8 cellular contexts compared by ENCODE assay signal in genomic region chr4:78056265-78057129, GRCh38. TPM values are rescaled to one million over a fixed set of nuclear protein-coding genes. Genes with fewer than 3 reads are reported as not detected.
DNase-seq lines count a peak whose midpoint lies in the region; ATAC-seq and TF ChIP-seq lines count a peak whose summit lies in the region.

No MANE protein-coding gene starts in this region.

- H3K4me2 ChIP-seq in fibroblast of lung (ENCODE audit: extremely low read depth, insufficient read depth, low read length) = peak overlapping the region; percentile 99

- BruUV-seq in A673 (replicated peaks; lab: Mats Ljungman, UMichigan) = no TSS peak

- in situ Hi-C loops in GM13976 (cut with MboI; ENCODE audit: low sequenced_read_pairs, unreplicated experiment) = no loop called here

- ATAC-seq in HG02973 (IDR thresholded peaks at IDR 0.05; ENCODE audit: unreplicated experiment) = peak; percentile 56

- POLR2A ChIA-PET in A673 (lab: Charles Lee; ENCODE audit: low non-redundant PET) = no interaction called here

- H3K27ac ChIP-seq in A673 (ENCODE audit: low read depth, low read length, poor library complexity, severe bottlenecking) (no peak overlapping the region), fibroblast of lung (ENCODE audit: insufficient read depth, low read length) (no peak overlapping the region)

- H3K4me1 ChIP-seq in A673 (ENCODE audit: insufficient read depth, low read length, poor library complexity, severe bottlenecking) (no peaks in the 10 kb centered on the region), fibroblast of lung (ENCODE audit: control insufficient read depth, extremely low read depth, insufficient read depth, low read length) (peaks cover 3% of the 10 kb centered on the region)

- TF ChIP-seq CTCF in A673 (conservative IDR thresholded peaks at IDR 0.05; ENCODE audit: low read depth, low read length) (no peak), GM13976 (IDR thresholded peaks at IDR 0.05; ENCODE audit: borderline replicate concordance, control extremely low read depth, extremely low read depth, insufficient read depth, missing control alignments) (no peak), fibroblast of lung (conservative IDR thresholded peaks at IDR 0.05 in 1 of 2, IDR thresholded peaks at IDR 0.05 in 1 of 2; ENCODE audit: low read depth in 1 of 2, low read length in 2 of 2) (no peak)

- CTCF ChIA-PET in A673 (lab: Charles Lee) = no interaction called here

- no peaks in the 10 kb centered on the region for H3K79me2 ChIP-seq in fibroblast of lung (ENCODE audit: control insufficient read depth, insufficient read depth, low read length)

- H3K9ac ChIP-seq in fibroblast of lung (ENCODE audit: insufficient read depth, low read length) = no peak overlapping the region

- intact Hi-C loops in A673 (cut with micrococcal nuclease; ENCODE audit: unreplicated experiment) = no loop called here

- H3K36me3 ChIP-seq in A673 (ENCODE audit: insufficient read depth, low read length, poor library complexity, severe bottlenecking) = no peaks in the 10 kb centered on the region
- H3K36me3 ChIP-seq in fibroblast of lung (ENCODE audit: control insufficient read depth, insufficient read depth, low read length) = no peaks in the 10 kb centered on the region

- H3K9me3 ChIP-seq in A673 (ENCODE audit: low read depth, low read length, poor library complexity, severe bottlenecking) (no peaks in the 10 kb centered on the region), fibroblast of lung (ENCODE audit: control insufficient read depth, insufficient read depth, low read depth, low read length) (no peaks in the 10 kb centered on the region)

- H3K4me3 ChIP-seq in A673 (ENCODE audit: low read depth, low read length, poor library complexity, severe bottlenecking) (peak overlapping the region; percentile 44), fibroblast of lung (replicated peaks in 1 of 4; ENCODE audit: control extremely low read depth in 1 of 4, insufficient read depth in 1 of 4, low read depth in 3 of 4, low read length in 4 of 4) (peak overlapping the region; percentile 55 to 63 (median 62))

- H3K27me3 ChIP-seq in A673 (replicated peaks; ENCODE audit: insufficient read depth, low read depth, low read length, poor library complexity) (no peaks in the 10 kb centered on the region), fibroblast of lung (ENCODE audit: control insufficient read depth, insufficient read depth, low read length) (peaks cover 29% of the 10 kb centered on the region)

- peak; percentile 72 for DNase-seq in A673 (ENCODE audit: low spot score)
- DNase-seq in GM13976 (ENCODE audit: low spot score) = peak; percentile 73
- DNase-seq in NCI-H2081 treated with DMSO at 0.1 percent for 48 hours (lab: John Stamatoyannopoulos, UW) = peak; percentile 5
- peak; percentile 19 to 28 for DNase-seq in activated CD4-positive, alpha-beta T cell treated with anti-CD3 and anti-CD28 coated beads, Interleukin-2, amount 50 U/mL, for 48 hours
- DNase-seq in fibroblast of lung (ENCODE audit: low read depth in 2 of 2) = peak; percentile 74 to 75
- DNase-seq in myocyte (ENCODE audit: low read depth) = peak; percentile 95
- DNase-seq in ureter (ENCODE audit: low spot score) = peak; percentile 80

- H2AFZ ChIP-seq in fibroblast of lung (ENCODE audit: low read length) = peak overlapping the region; percentile 46

- H4K20me1 ChIP-seq in fibroblast of lung (ENCODE audit: control insufficient read depth, extremely low read depth, insufficient read depth, low read length) = no peaks in the 10 kb centered on the region

RNA-seq across cellular contexts. Expression of gene FRAS1, which starts 0.6 kb away (rescaled TPM):
- total RNA-seq in A673 (2021) (0.06 and 0.28 TPM in 2 replicates), fibroblast of lung (0.66 and 1.8 TPM in 2 replicates), myocyte (18.3 and 21.0 TPM in 2 replicates), ureter (12.4 TPM)
- polyA plus RNA-seq in fibroblast of lung = 0.30 and 0.76 TPM in 2 replicates
- 0.20 and 0.62 TPM in 2 replicates for polyA plus RNA-seq in fibroblast of lung (2012)
- polyA minus RNA-seq in fibroblast of lung (ENCODE audit: low replicate concordance) = 2.0 and 9.1 TPM in 2 replicates
- polyA plus RNA-seq in myocyte (2012) = 18.4 TPM

Comparison
In these comparisons a context has a peak if more than half of its experiments do, and no peak if none do; other contexts are left out.
1. DNase-seq: peak in every context shown above with its lines; median percentile 95 in myocyte; 80 in ureter; 74 in fibroblast of lung; 73 in GM13976; 72 in A673; 24 in activated CD4-positive, alpha-beta T cell treated with anti-CD3 and anti-CD28 coated beads, Interleukin-2, amount 50 U/mL, for 48 hours; 5 in NCI-H2081 treated with DMSO at 0.1 percent for 48 hours.